ENCODE assay signal across 26 cellular contexts in the genomic region with DNA sequence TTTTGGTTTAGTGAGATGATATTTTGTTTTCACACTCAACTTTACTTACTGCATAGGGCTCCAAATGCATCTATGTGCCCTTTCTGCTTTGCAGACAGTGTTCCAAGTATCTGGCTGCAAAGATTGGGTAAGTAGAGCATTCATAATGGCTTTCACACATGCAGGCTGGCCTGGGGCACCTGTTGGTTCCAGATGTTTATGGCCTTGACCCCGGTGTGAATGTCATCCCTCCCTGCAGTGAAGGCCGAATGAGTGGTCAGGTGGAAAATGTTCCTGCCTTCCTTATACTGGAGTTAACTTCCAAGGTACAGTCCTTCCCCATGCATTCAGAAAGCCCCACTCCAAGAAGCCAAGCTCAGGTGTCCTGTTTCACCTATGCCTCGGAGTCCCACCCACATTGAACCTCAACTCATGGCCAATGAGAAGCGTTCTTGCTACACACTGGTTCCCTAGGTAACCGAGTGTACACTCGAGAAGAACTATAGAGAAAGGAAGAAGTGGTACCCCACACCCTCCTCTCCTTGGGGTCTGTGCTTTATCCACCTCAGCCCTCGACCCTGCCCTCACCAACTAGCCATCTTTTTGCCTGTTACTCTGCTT. TPM values are rescaled to one million over a fixed set of nuclear protein-coding genes. Genes with fewer than 3 reads are reported as not detected.
"Had no signal": no experiment of that assay in that cellular context is flagged by ENCODE, and none has a peak within 500 bp of the region (broad histone marks: within the 10 kb centered on the region; RNA-seq: fewer than 3 reads in every experiment).

No MANE protein-coding gene starts in this region.

- H3K27ac ChIP-seq: brain microvascular endothelial cell, colonic mucosa, right atrium auricular region, suprapubic skin, transverse colon, vagina had no signal

- H3K4me3 ChIP-seq: colonic mucosa, lung, right atrium auricular region, suprapubic skin, transverse colon, vagina had no signal

- DNase-seq: activated CD4-positive, alpha-beta T cell treated with anti-CD3 and anti-CD28 coated beads for 48 hours; activated CD4-positive, CD25-positive, alpha-beta regulatory T cell; activated CD8-positive, alpha-beta T cell treated with anti-CD3 and anti-CD28 coated beads for 36 hours; activated naive CD4-positive, alpha-beta T cell treated with anti-CD3 and anti-CD28 coated beads for 36 hours; activated T-cell treated with anti-CD3 and anti-CD28 coated beads, Interleukin-2, amount 50 U/mL, for 4 hours; anterior cingulate cortex; brain microvascular endothelial cell; colonic mucosa; erythroblast; foreskin melanocyte; islet precursor cell; midbrain; stimulated activated CD4-positive, alpha-beta T cell treated with anti-CD3 and anti-CD28 coated beads, Interleukin-2, amount 100 ng/mL, for 48 hours; stimulated activated naive CD8-positive, alpha-beta T cell treated with anti-CD3 and anti-CD28 coated beads, Interleukin-15, amount 100 ng/mL, for 72 hours; transverse colon had no signal

- H3K4me1 Mint-ChIP-seq: central memory CD8-positive, alpha-beta T cell had no signal

- FAIRE-seq: endometrium, TTC549 had no signal

- H3K27me3 ChIP-seq: brain microvascular endothelial cell, colonic mucosa, right atrium auricular region, transverse colon, vagina had no signal

- H3K4me3 Mint-ChIP-seq: activated CD8-positive, alpha-beta T cell treated with anti-CD3 and anti-CD28 coated beads for 36 hours; activated naive CD4-positive, alpha-beta T cell treated with anti-CD3 and anti-CD28 coated beads for 36 hours; activated T-cell treated with anti-CD3 and anti-CD28 coated beads, Interleukin-2, amount 50 U/mL, for 4 hours; central memory CD8-positive, alpha-beta T cell; nephron; stimulated activated naive CD8-positive, alpha-beta T cell treated with anti-CD3 and anti-CD28 coated beads, Interleukin-15, amount 100 ng/mL, for 72 hours; T-helper 2 cell treated with Interferon-gamma antibody and Interleukin-4, amounts not matched to agents 5 μg/mL and 100 μg/mL, for 36 hours had no signal

- H3K36me3 ChIP-seq: brain microvascular endothelial cell, colonic mucosa, right atrium auricular region, suprapubic skin, transverse colon, vagina had no signal

- H3K4me1 ChIP-seq: colonic mucosa, right atrium auricular region, suprapubic skin, transverse colon, vagina had no signal

- H3K27ac Mint-ChIP-seq: activated CD8-positive, alpha-beta T cell treated with anti-CD3 and anti-CD28 coated beads for 36 hours; activated naive CD4-positive, alpha-beta T cell treated with anti-CD3 and anti-CD28 coated beads for 36 hours; nephron; progenitor cell of endocrine pancreas; T-helper 2 cell treated with Interferon-gamma antibody and Interleukin-4, amounts not matched to agents 5 μg/mL and 100 μg/mL, for 36 hours had no signal

- ATAC-seq: activated CD8-positive, alpha-beta T cell treated with anti-CD3 and anti-CD28 coated beads for 36 hours; activated T-cell treated with anti-CD3 and anti-CD28 coated beads, Interleukin-2, amount 50 U/mL, for 4 hours; left lobe of liver; stimulated activated naive CD8-positive, alpha-beta T cell treated with anti-CD3 and anti-CD28 coated beads, Interleukin-15, amount 100 ng/mL, for 72 hours had no signal

- H3K9me3 ChIP-seq: colonic mucosa, right atrium auricular region, suprapubic skin, transverse colon, vagina had no signal

- H3K9me3 Mint-ChIP-seq: activated CD8-positive, alpha-beta T cell treated with anti-CD3 and anti-CD28 coated beads for 36 hours; activated naive CD4-positive, alpha-beta T cell treated with anti-CD3 and anti-CD28 coated beads for 36 hours; activated T-cell treated with anti-CD3 and anti-CD28 coated beads, Interleukin-2, amount 50 U/mL, for 4 hours; central memory CD8-positive, alpha-beta T cell; nephron; T-helper 2 cell treated with Interferon-gamma antibody and Interleukin-4, amounts not matched to agents 5 μg/mL and 100 μg/mL, for 36 hours had no signal

RNA-seq across cellular contexts. Expression of a gene that starts 23.0 kb away (rescaled TPM):
- total RNA-seq: activated CD8-positive, alpha-beta T cell treated with anti-CD3 and anti-CD28 coated beads for 36 hours; activated naive CD4-positive, alpha-beta T cell treated with anti-CD3 and anti-CD28 coated beads for 36 hours; activated T-cell treated with anti-CD3 and anti-CD28 coated beads, Interleukin-2, amount 50 U/mL, for 4 hours; left lobe of liver had no signal
